In genomic region chr1:111142358-111142975, GRCh38 we compare ENCODE assay signal across 2 cellular contexts.
TF ChIP-seq lines count a peak whose summit lies in the region.

No MANE protein-coding gene starts in this region.

TF ChIP-seq in WTC11, 78 proteins besides CTCF, POLR2A, EP300 and RAD21:
- TF ChIP-seq FOXP4 (CRISPR knock-in tag; IDR thresholded peaks at IDR 0.05) = no peak
- TF ChIP-seq ELF4 (CRISPR knock-in tag; IDR thresholded peaks at IDR 0.05; ENCODE audit: low read depth) = no peak
- no peak for TF ChIP-seq ZBTB21 (CRISPR knock-in tag; IDR thresholded peaks at IDR 0.05; ENCODE audit: borderline replicate concordance)
- no peak for TF ChIP-seq E2F4 (CRISPR knock-in tag; IDR thresholded peaks at IDR 0.05; ENCODE audit: borderline replicate concordance, low read depth)
- no peak for TF ChIP-seq NR3C1 (CRISPR knock-in tag; conservative IDR thresholded peaks at IDR 0.05; ENCODE audit: low read depth)
- no peak for TF ChIP-seq EMX1 (CRISPR knock-in tag; IDR thresholded peaks at IDR 0.05)
- TF ChIP-seq, protein P1, sequence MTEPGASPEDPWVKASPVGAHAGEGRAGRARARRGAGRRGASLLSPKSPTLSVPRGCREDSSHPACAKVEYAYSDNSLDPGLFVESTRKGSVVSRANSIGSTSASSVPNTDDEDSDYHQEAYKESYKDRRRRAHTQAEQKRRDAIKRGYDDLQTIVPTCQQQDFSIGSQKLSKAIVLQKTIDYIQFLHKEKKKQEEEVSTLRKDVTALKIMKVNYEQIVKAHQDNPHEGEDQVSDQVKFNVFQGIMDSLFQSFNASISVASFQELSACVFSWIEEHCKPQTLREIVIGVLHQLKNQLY (CRISPR knock-in tag; IDR thresholded peaks at IDR 0.05) = no peak
- TF ChIP-seq, protein P2, sequence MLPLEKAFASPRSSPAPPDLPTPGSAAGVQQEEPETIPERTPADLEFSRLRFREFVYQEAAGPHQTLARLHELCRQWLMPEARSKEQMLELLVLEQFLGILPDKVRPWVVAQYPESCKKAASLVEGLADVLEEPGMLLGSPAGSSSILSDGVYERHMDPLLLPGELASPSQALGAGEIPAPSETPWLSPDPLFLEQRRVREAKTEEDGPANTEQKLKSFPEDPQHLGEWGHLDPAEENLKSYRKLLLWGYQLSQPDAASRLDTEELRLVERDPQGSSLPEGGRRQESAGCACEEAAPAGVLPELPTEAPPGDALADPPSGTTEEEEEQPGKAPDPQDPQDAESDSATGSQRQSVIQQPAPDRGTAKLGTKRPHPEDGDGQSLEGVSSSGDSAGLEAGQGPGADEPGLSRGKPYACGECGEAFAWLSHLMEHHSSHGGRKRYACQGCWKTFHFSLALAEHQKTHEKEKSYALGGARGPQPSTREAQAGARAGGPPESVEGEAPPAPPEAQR (CRISPR knock-in tag; IDR thresholded peaks at IDR 0.05) = no peak
- no peak for TF ChIP-seq MXD4 (CRISPR knock-in tag; IDR thresholded peaks at IDR 0.05; ENCODE audit: borderline replicate concordance)
- TF ChIP-seq, protein P3, sequence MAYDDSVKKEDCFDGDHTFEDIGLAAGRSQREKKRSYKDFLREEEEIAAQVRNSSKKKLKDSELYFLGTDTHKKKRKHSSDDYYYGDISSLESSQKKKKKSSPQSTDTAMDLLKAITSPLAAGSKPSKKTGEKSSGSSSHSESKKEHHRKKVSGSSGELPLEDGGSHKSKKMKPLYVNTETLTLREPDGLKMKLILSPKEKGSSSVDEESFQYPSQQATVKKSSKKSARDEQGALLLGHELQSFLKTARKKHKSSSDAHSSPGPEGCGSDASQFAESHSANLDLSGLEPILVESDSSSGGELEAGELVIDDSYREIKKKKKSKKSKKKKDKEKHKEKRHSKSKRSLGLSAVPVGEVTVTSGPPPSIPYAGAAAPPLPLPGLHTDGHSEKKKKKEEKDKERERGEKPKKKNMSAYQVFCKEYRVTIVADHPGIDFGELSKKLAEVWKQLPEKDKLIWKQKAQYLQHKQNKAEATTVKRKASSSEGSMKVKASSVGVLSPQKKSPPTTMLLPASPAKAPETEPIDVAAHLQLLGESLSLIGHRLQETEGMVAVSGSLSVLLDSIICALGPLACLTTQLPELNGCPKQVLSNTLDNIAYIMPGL (CRISPR knock-in tag; IDR thresholded peaks at IDR 0.05) = no peak
- TF ChIP-seq NFYB (CRISPR knock-in tag; conservative IDR thresholded peaks at IDR 0.05; ENCODE audit: low read depth) = no peak
- TF ChIP-seq ATF1 (CRISPR knock-in tag; IDR thresholded peaks at IDR 0.05) = no peak

TF ChIP-seq in HepG2, 621 proteins besides CTCF, POLR2A, EP300 and RAD21 (continues in another document):
- TF ChIP-seq CREM (IDR thresholded peaks at IDR 0.05) = 0 out of 2 replicates have a peak, but pooled peaks have one; percentile 24
- TF ChIP-seq CREM (CRISPR knock-in tag; IDR thresholded peaks at IDR 0.05) = no peak
- peak; percentile 26; the same call in 1 of the 2 replicates for TF ChIP-seq RXRB (CRISPR knock-in tag; IDR thresholded peaks at IDR 0.05; ENCODE audit: borderline replicate concordance)
- peak; percentile 11; the same call in 1 of the 2 replicates for TF ChIP-seq AHDC1 (CRISPR knock-in tag; IDR thresholded peaks at IDR 0.05; ENCODE audit: borderline replicate concordance)
- TF ChIP-seq, protein P4, sequence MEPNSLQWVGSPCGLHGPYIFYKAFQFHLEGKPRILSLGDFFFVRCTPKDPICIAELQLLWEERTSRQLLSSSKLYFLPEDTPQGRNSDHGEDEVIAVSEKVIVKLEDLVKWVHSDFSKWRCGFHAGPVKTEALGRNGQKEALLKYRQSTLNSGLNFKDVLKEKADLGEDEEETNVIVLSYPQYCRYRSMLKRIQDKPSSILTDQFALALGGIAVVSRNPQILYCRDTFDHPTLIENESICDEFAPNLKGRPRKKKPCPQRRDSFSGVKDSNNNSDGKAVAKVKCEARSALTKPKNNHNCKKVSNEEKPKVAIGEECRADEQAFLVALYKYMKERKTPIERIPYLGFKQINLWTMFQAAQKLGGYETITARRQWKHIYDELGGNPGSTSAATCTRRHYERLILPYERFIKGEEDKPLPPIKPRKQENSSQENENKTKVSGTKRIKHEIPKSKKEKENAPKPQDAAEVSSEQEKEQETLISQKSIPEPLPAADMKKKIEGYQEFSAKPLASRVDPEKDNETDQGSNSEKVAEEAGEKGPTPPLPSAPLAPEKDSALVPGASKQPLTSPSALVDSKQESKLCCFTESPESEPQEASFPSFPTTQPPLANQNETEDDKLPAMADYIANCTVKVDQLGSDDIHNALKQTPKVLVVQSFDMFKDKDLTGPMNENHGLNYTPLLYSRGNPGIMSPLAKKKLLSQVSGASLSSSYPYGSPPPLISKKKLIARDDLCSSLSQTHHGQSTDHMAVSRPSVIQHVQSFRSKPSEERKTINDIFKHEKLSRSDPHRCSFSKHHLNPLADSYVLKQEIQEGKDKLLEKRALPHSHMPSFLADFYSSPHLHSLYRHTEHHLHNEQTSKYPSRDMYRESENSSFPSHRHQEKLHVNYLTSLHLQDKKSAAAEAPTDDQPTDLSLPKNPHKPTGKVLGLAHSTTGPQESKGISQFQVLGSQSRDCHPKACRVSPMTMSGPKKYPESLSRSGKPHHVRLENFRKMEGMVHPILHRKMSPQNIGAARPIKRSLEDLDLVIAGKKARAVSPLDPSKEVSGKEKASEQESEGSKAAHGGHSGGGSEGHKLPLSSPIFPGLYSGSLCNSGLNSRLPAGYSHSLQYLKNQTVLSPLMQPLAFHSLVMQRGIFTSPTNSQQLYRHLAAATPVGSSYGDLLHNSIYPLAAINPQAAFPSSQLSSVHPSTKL (CRISPR knock-in tag; IDR thresholded peaks at IDR 0.05) = peak; percentile 21; the same call in 1 of the 2 replicates
- no peak for TF ChIP-seq BRD4 (CRISPR knock-in tag; IDR thresholded peaks at IDR 0.05)
- TF ChIP-seq FOSL2 (CRISPR knock-in tag; IDR thresholded peaks at IDR 0.05) = no peak
- peak; percentile 27 for TF ChIP-seq SKI (IDR thresholded peaks at IDR 0.05; ENCODE audit: partially characterized antibody)
- TF ChIP-seq FOXP4 (CRISPR knock-in tag; IDR thresholded peaks at IDR 0.05) = peak; percentile 69
- no peak for TF ChIP-seq SOX6 (IDR thresholded peaks at IDR 0.05)
- peak; percentile 59 for TF ChIP-seq SOX6 (CRISPR knock-in tag; IDR thresholded peaks at IDR 0.05)
- TF ChIP-seq FOXA3 (CRISPR knock-in tag; IDR thresholded peaks at IDR 0.05) = 0 out of 2 replicates have a peak, but pooled peaks have one; percentile 14
- TF ChIP-seq TCF7 (IDR thresholded peaks at IDR 0.05; ENCODE audit: low read depth) = 0 out of 2 replicates have a peak, but pooled peaks have one; percentile 9
- TF ChIP-seq, protein P5, sequence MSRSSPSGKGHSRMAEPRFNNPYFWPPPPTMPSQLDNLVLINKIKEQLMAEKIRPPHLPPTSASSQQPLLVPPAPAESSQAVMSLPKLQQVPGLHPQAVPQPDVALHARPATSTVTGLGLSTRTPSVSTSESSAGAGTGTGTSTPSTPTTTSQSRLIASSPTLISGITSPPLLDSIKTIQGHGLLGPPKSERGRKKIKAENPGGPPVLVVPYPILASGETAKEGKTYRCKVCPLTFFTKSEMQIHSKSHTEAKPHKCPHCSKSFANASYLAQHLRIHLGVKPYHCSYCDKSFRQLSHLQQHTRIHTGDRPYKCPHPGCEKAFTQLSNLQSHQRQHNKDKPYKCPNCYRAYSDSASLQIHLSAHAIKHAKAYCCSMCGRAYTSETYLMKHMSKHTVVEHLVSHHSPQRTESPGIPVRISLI (CRISPR knock-in tag; IDR thresholded peaks at IDR 0.05; ENCODE audit: borderline replicate concordance) = peak; percentile 81; the same call in 1 of the 2 replicates
- TF ChIP-seq PAXIP1 (CRISPR knock-in tag; conservative IDR thresholded peaks at IDR 0.05) = peak; percentile 73
- TF ChIP-seq GATAD2A (CRISPR knock-in tag; IDR thresholded peaks at IDR 0.05) = peak; percentile 53
- TF ChIP-seq CREB1 (IDR thresholded peaks at IDR 0.05) = no peak
- TF ChIP-seq CREB1 (CRISPR knock-in tag; IDR thresholded peaks at IDR 0.05) = peak; percentile 43; the same call in 1 of the 2 replicates
